In the genomic region with DNA sequence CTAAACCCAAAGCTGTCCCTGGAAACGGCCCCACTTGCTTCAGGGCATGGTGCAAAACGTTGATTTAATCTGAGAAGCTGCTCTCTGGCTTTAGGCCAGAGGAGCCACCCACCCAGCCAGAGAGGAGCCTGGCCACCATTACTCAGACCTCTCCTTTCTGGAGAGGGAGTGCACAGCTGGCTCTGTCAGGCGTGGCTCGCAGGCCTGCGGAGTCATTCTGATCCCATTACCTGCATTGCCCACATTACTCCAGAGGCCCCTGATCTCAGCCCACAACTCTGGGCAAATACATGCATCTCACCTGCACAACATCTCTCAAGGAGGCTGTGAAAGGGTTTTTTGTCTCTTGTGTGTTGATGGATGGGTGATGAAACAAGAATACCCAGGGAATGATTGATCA, we compare ENCODE assay signal across 10 cellular contexts.
DNase-seq lines count a peak whose midpoint lies in the region; ATAC-seq and TF ChIP-seq lines count a peak whose summit lies in the region.
"Had no signal": no experiment of that assay in that cellular context is flagged by ENCODE, and none has a peak within 500 bp of the region (broad histone marks: within the 10 kb centered on the region; RNA-seq: fewer than 3 reads in every experiment).

No MANE protein-coding gene starts in this region.

- H3K4me3 ChIP-seq in left ventricle myocardium inferior, result no peak overlapping the region

- no peaks in the 10 kb centered on the region for H3K36me3 Mint-ChIP-seq in chondrocyte (ENCODE audit: low read depth)
- no peaks in the 10 kb centered on the region for H3K36me3 Mint-ChIP-seq in activated T-cell treated with anti-CD3 and anti-CD28 coated beads, Interleukin-2, amount 50 U/mL, for 72 hours (ENCODE audit: insufficient read depth in 2 of 2)

- no peaks in the 10 kb centered on the region for H3K9me3 ChIP-seq in left ventricle myocardium inferior (replicated peaks)

- peak overlapping the region; percentile 94 for H3K27ac Mint-ChIP-seq in chondrocyte (ENCODE audit: unreplicated experiment)
- no peak overlapping the region for H3K27ac Mint-ChIP-seq in activated T-cell treated with anti-CD3 and anti-CD28 coated beads, Interleukin-2, amount 50 U/mL, for 72 hours

- no peaks in the 10 kb centered on the region for H3K27me3 ChIP-seq in left ventricle myocardium inferior (ENCODE audit: low read depth)

- intact Hi-C loops in left ventricle myocardium inferior (cut with micrococcal nuclease), result no loop called here
- intact Hi-C loops in Right ventricle myocardium superior (cut with DNase I), result no loop called here

- peaks cover 17% of the 10 kb centered on the region for H3K4me1 ChIP-seq in left ventricle myocardium inferior

- peak overlapping the region; percentile 57 for H3K27ac ChIP-seq in left ventricle myocardium inferior (replicated peaks)
- H3K27ac ChIP-seq: C4-2B, KMS-11 had no signal

- H3K4me3 Mint-ChIP-seq in chondrocyte (ENCODE audit: unreplicated experiment), result no peak overlapping the region
- H3K4me3 Mint-ChIP-seq in activated T-cell treated with anti-CD3 and anti-CD28 coated beads, Interleukin-2, amount 50 U/mL, for 72 hours, result no peak overlapping the region

- H3K27me3 Mint-ChIP-seq in chondrocyte (ENCODE audit: low read depth), result no peaks in the 10 kb centered on the region
- H3K27me3 Mint-ChIP-seq in activated T-cell treated with anti-CD3 and anti-CD28 coated beads, Interleukin-2, amount 50 U/mL, for 72 hours (ENCODE audit: low read depth), result no peaks in the 10 kb centered on the region

- H3K36me3 ChIP-seq in left ventricle myocardium inferior, result no peaks in the 10 kb centered on the region

- H3K9me3 Mint-ChIP-seq in chondrocyte (ENCODE audit: low read depth), result peaks cover 3% of the 10 kb centered on the region
- H3K9me3 Mint-ChIP-seq in activated T-cell treated with anti-CD3 and anti-CD28 coated beads, Interleukin-2, amount 50 U/mL, for 72 hours, result no peaks in the 10 kb centered on the region

- no peak for DNase-seq in left ventricle myocardium inferior
- DNase-seq in Right ventricle myocardium superior, result no peak
- DNase-seq in chondrocyte (ENCODE audit: low spot score), result no peak
- DNase-seq in activated T-cell treated with anti-CD3 and anti-CD28 coated beads, Interleukin-2, amount 50 U/mL, for 72 hours, result no peak
- no peak for DNase-seq in foreskin melanocyte
- no peak for DNase-seq in effector CD8-positive, alpha-beta T cell (lab: John Stamatoyannopoulos, UW)
- DNase-seq in NCI-H526 treated with DMSO at 0.1 percent for 48 hours (lab: John Stamatoyannopoulos, UW), result no peak

- ATAC-seq in Right ventricle myocardium superior (ENCODE audit: poor library complexity) (no peak), HG03469 (IDR thresholded peaks at IDR 0.05; ENCODE audit: unreplicated experiment) (peak; percentile 69)
- ATAC-seq in activated T-cell treated with anti-CD3 and anti-CD28 coated beads, Interleukin-2, amount 50 U/mL, for 72 hours (replicated peaks in 1 of 2), result no peak

- peaks cover 68% of the 10 kb centered on the region for H3K4me1 Mint-ChIP-seq in chondrocyte (ENCODE audit: low read depth)
- H3K4me1 Mint-ChIP-seq in activated T-cell treated with anti-CD3 and anti-CD28 coated beads, Interleukin-2, amount 50 U/mL, for 72 hours (ENCODE audit: low read depth), result no peaks in the 10 kb centered on the region

- no peak for TF ChIP-seq CTCF in left ventricle myocardium inferior (IDR thresholded peaks at IDR 0.05; ENCODE audit: borderline replicate concordance)
- TF ChIP-seq CTCF in chondrocyte (IDR thresholded peaks at IDR 0.05), result no peak
